ENCODE assay signal across 8 cellular contexts in genomic region chr20:34558320-34559202, GRCh38. TPM values are rescaled to one million over a fixed set of nuclear protein-coding genes. Genes with fewer than 3 reads are reported as not detected.
DNase-seq lines count a peak whose midpoint lies in the region; ATAC-seq, FAIRE-seq and TF ChIP-seq lines count a peak whose summit lies in the region.

MAP1LC3A (plus strand) TSS chr20:34558718; CDS start chr20:34558869, 151 bp downstream.

- H3K4me1 ChIP-seq in astrocyte (ENCODE audit: insufficient read depth, low read length) (peaks cover 5% of the 10 kb centered on the region), right atrium auricular region (peaks cover 0 to 6% of the 10 kb centered on the region in 2 donors), prostate gland (replicated peaks) (peaks cover 3% of the 10 kb centered on the region), transverse colon (peaks cover 4 to 16% (median 14%) of the 10 kb centered on the region in 4 donors)

- H3K4me2 ChIP-seq in astrocyte (ENCODE audit: low read length) = peak within 1 kb of the TSS; percentile 92

- peaks cover 22% of the 10 kb centered on the region for H3K4me1 Mint-ChIP-seq in T-helper 17 cell
- H3K4me1 Mint-ChIP-seq in astrocyte (ENCODE audit: low read depth, unreplicated experiment) = peaks cover 3% of the 10 kb centered on the region

- H3K79me2 ChIP-seq in astrocyte (ENCODE audit: insufficient read depth, low read length) = no peaks in the 10 kb centered on the region

- DNase-seq in GM12891 (ENCODE audit: insufficient read length, low spot score) = peak; percentile 94
- DNase-seq in T-helper 17 cell = peak; percentile 94 to 98 (median 97)
- DNase-seq in astrocyte (ENCODE audit: low read depth) = peak; percentile 92
- peak; percentile 97 for DNase-seq in right atrium auricular region (ENCODE audit: low spot score)
- DNase-seq in prostate gland (ENCODE audit: low spot score) = peak; percentile 97
- peak; percentile 96 for DNase-seq in transverse colon
- DNase-seq in RKO (ENCODE audit: low spot score) = no peak

- peak within 1 kb of the TSS; percentile 85 for H2AFZ ChIP-seq in astrocyte (ENCODE audit: low read depth, low read length)

- in situ Hi-C loops in transverse colon (cut with MboI; ENCODE audit: low pct_ligation_motif_present in 1 of 4, low pct_unique_long_range_greater_than_20kb in 1 of 4, low sequenced_read_pairs in 3 of 4) = loop anchor here in 2 of 4 donors (25.0 kb wide), 1 partner anchor 154 kb away; the partner anchor contains the start of gene TP53INP2 (in 2 of the 2)

- intact Hi-C loops in prostate gland (cut with DNase I) (no loop called here), transverse colon (cut with DNase I; ENCODE audit: low total_unique reads) (no loop called here)

- H3K36me3 Mint-ChIP-seq in T-helper 17 cell (ENCODE audit: low read depth) (no peaks in the 10 kb centered on the region), astrocyte (ENCODE audit: low read depth, unreplicated experiment) (no peaks in the 10 kb centered on the region)

- FAIRE-seq in GM12891 (lab: Jason Lieb, UNC) (peak; percentile 89), astrocyte (lab: Jason Lieb, UNC) (no peak)

- H3K4me3 Mint-ChIP-seq in T-helper 17 cell (peak within 1 kb of the TSS; percentile 93), astrocyte (ENCODE audit: unreplicated experiment) (peak within 1 kb of the TSS; percentile 84)

- peaks cover 8% of the 10 kb centered on the region for H4K20me1 ChIP-seq in astrocyte (ENCODE audit: insufficient read depth, low read length)

- H3K9ac ChIP-seq in astrocyte (ENCODE audit: low read length) = peak within 1 kb of the TSS; percentile 86

- TF ChIP-seq EP300 in transverse colon (IDR thresholded peaks at IDR 0.05; ENCODE audit: low read depth) = no peak

- WGBS in prostate gland = under 1% methylated on average over 47 of the region's 100 CpGs
- WGBS in transverse colon (ENCODE audit: low coverage in 1 of 2), 2 donors = 0 to 1% methylated on average over 2 to 59 of the region's 100 CpGs

- H3K4me3 ChIP-seq in astrocyte (ENCODE audit: insufficient read depth, low read depth, low read length) (peak within 1 kb of the TSS; percentile 78), right atrium auricular region (peak within 1 kb of the TSS; percentile 62 to 92), prostate gland (peak within 1 kb of the TSS; percentile 66 to 81), transverse colon (peak within 1 kb of the TSS; percentile 44 to 78 (median 60))

- no peaks in the 10 kb centered on the region for H3K9me3 ChIP-seq in T-helper 17 cell (ENCODE audit: control insufficient read depth, low read length, poor library complexity, severe bottlenecking)
- no peaks in the 10 kb centered on the region for H3K9me3 ChIP-seq in astrocyte (ENCODE audit: insufficient read depth, low read depth, low read length)
- H3K9me3 ChIP-seq in right atrium auricular region = no peaks in the 10 kb centered on the region
- H3K9me3 ChIP-seq in prostate gland = no peaks in the 10 kb centered on the region
- no peaks in the 10 kb centered on the region for H3K9me3 ChIP-seq in transverse colon

- H3K27ac ChIP-seq in astrocyte (ENCODE audit: low read depth, low read length) = peak within 1 kb of the TSS; percentile 78
- H3K27ac ChIP-seq in right atrium auricular region = peak within 1 kb of the TSS; percentile 90 to 97
- peak within 1 kb of the TSS; percentile 95 to 97 for H3K27ac ChIP-seq in prostate gland
- H3K27ac ChIP-seq in transverse colon = peak within 1 kb of the TSS; percentile 84 to 93 (median 90)

- H3K9me3 Mint-ChIP-seq in astrocyte (ENCODE audit: unreplicated experiment) = no peaks in the 10 kb centered on the region

- ATAC-seq in HG03520 (IDR thresholded peaks at IDR 0.05; ENCODE audit: unreplicated experiment) (peak; percentile 52), T-helper 17 cell (peak; percentile 90)

- H3K27ac Mint-ChIP-seq in T-helper 17 cell (peak within 1 kb of the TSS; percentile 99), astrocyte (ENCODE audit: unreplicated experiment) (peak within 1 kb of the TSS; percentile 78)

- no peaks in the 10 kb centered on the region for H3K27me3 Mint-ChIP-seq in T-helper 17 cell
- H3K27me3 Mint-ChIP-seq in astrocyte (ENCODE audit: low read depth, unreplicated experiment) = no peaks in the 10 kb centered on the region

- H3K36me3 ChIP-seq in astrocyte (ENCODE audit: insufficient read depth, low read length) (no peaks in the 10 kb centered on the region), right atrium auricular region (peaks cover 3% of the 10 kb centered on the region), prostate gland (no peaks in the 10 kb centered on the region), transverse colon (no peaks in the 10 kb centered on the region)

- H3K27me3 ChIP-seq in astrocyte (ENCODE audit: insufficient read depth, low read length) (no peaks in the 10 kb centered on the region), right atrium auricular region (no peaks in the 10 kb centered on the region), prostate gland (replicated peaks; ENCODE audit: insufficient read depth) (no peaks in the 10 kb centered on the region), transverse colon (no peaks in the 10 kb centered on the region)

- TF ChIP-seq CTCF in astrocyte (IDR thresholded peaks at IDR 0.05; ENCODE audit: insufficient read depth, low read depth, low read length) (no peak), right atrium auricular region (IDR thresholded peaks at IDR 0.05) (no peak), prostate gland (IDR thresholded peaks at IDR 0.05) (no peak), transverse colon (IDR thresholded peaks at IDR 0.05) (no peak)

- TF ChIP-seq POLR2A in GM12891 (IDR thresholded peaks at IDR 0.05; ENCODE audit: low read depth, low read length) (no peak), prostate gland (IDR thresholded peaks at IDR 0.05) (peak; percentile 83), transverse colon (IDR thresholded peaks at IDR 0.05) (peak; percentile 52)

TF ChIP-seq in GM12891, 5 proteins besides CTCF, POLR2A, EP300 and RAD21:
- TF ChIP-seq POLR2AphosphoS5 (IDR thresholded peaks at IDR 0.05; ENCODE audit: low read depth, low read length) = no peak
- TF ChIP-seq PAX5 (IDR thresholded peaks at IDR 0.05; ENCODE audit: insufficient read depth, low read length, severe bottlenecking) = no peak
- no peak for TF ChIP-seq POU2F2 (IDR thresholded peaks at IDR 0.05; ENCODE audit: low read depth, low read length)
- no peak for TF ChIP-seq TAF1 (IDR thresholded peaks at IDR 0.05; ENCODE audit: low read depth, low read length)
- no peak for TF ChIP-seq SPI1 (IDR thresholded peaks at IDR 0.05; ENCODE audit: low read depth, low read length)
TF ChIP-seq in GM12891: peak in this region for 0.

RNA-seq across cellular contexts. Expression of gene MAP1LC3A, which starts in this region (rescaled TPM):
- 1.7 TPM for polyA plus RNA-seq in GM12891 (2012; ENCODE audit: low read depth, missing spikeins)
- total RNA-seq in T-helper 17 cell (10 to 100 TPM; 11.7 to 13.7 TPM), astrocyte (48.9 and 52.3 TPM in 2 replicates), right atrium auricular region (100 to 1,000 TPM; 111 to 120 TPM), prostate gland (100 to 1,000 TPM in 1 of 2 donors, 10 to 100 TPM in 1; 74.3 to 128 TPM), transverse colon (100 to 1,000 TPM in 2 of 4 donors, 10 to 100 TPM in 2; 41.8 to 166 (median 98.3) TPM)
